In genomic region chr18:54151376-54151775, GRCh38 we compare ENCODE assay signal across 18 cellular contexts.
DNase-seq lines count a peak whose midpoint lies in the region; ATAC-seq, FAIRE-seq and TF ChIP-seq lines count a peak whose summit lies in the region.
"Had no signal": no experiment of that assay in that cellular context is flagged by ENCODE, and none has a peak within 500 bp of the region (broad histone marks: within the 10 kb centered on the region; RNA-seq: fewer than 3 reads in every experiment).

No MANE protein-coding gene starts in this region.

- no peak overlapping the region for H3K4me3 Mint-ChIP-seq in activated T-cell treated with anti-CD3 and anti-CD28 coated beads, Interleukin-2, amount 50 U/mL, for 24 hours
- peak overlapping the region; percentile 55 for H3K4me3 Mint-ChIP-seq in astrocyte (ENCODE audit: unreplicated experiment)
- H3K4me3 Mint-ChIP-seq in nephron, result no peak overlapping the region

- H3K27me3 ChIP-seq in astrocyte (ENCODE audit: insufficient read depth, low read length) (no peaks in the 10 kb centered on the region), thyroid gland (no peaks in the 10 kb centered on the region)
- H3K27me3 ChIP-seq: SJSA1 had no signal

- TF ChIP-seq POLR2A in thyroid gland (IDR thresholded peaks at IDR 0.05), result no peak

- no peak for ATAC-seq in left colon
- ATAC-seq: HCT116 had no signal

- no peaks in the 10 kb centered on the region for H4K20me1 ChIP-seq in astrocyte (ENCODE audit: insufficient read depth, low read length)

- no peak overlapping the region for H2AFZ ChIP-seq in astrocyte (ENCODE audit: low read depth, low read length)

- peaks cover 3% of the 10 kb centered on the region for H3K79me2 ChIP-seq in astrocyte (ENCODE audit: insufficient read depth, low read length)

- peaks cover 2% of the 10 kb centered on the region for H3K9me3 Mint-ChIP-seq in activated T-cell treated with anti-CD3 and anti-CD28 coated beads, Interleukin-2, amount 50 U/mL, for 24 hours
- H3K9me3 Mint-ChIP-seq in astrocyte (ENCODE audit: unreplicated experiment) (no peaks in the 10 kb centered on the region), nephron (no peaks in the 10 kb centered on the region)

- no peak overlapping the region for H3K4me2 ChIP-seq in astrocyte (ENCODE audit: low read length)

- peak overlapping the region; percentile 65 for H3K27ac Mint-ChIP-seq in activated T-cell treated with anti-CD3 and anti-CD28 coated beads, Interleukin-2, amount 50 U/mL, for 24 hours
- H3K27ac Mint-ChIP-seq in astrocyte (ENCODE audit: unreplicated experiment), result peak overlapping the region; percentile 43
- peak overlapping the region in 2 of 3 experiments; percentile 74 to 88 for H3K27ac Mint-ChIP-seq in nephron

- no peaks in the 10 kb centered on the region for H3K27me3 Mint-ChIP-seq in activated T-cell treated with anti-CD3 and anti-CD28 coated beads, Interleukin-2, amount 50 U/mL, for 24 hours
- H3K27me3 Mint-ChIP-seq in astrocyte (ENCODE audit: low read depth, unreplicated experiment), result no peaks in the 10 kb centered on the region
- H3K27me3 Mint-ChIP-seq in nephron (ENCODE audit: low read depth), result peaks cover 3% of the 10 kb centered on the region

- peaks cover 57% of the 10 kb centered on the region for H3K4me1 Mint-ChIP-seq in activated T-cell treated with anti-CD3 and anti-CD28 coated beads, Interleukin-2, amount 50 U/mL, for 24 hours (ENCODE audit: low read depth)
- H3K4me1 Mint-ChIP-seq in astrocyte (ENCODE audit: low read depth, unreplicated experiment), result peaks cover 42% of the 10 kb centered on the region
- peaks cover 7% of the 10 kb centered on the region for H3K4me1 Mint-ChIP-seq in nephron

- H3K36me3 ChIP-seq in astrocyte (ENCODE audit: insufficient read depth, low read length) (peaks cover 12% of the 10 kb centered on the region), thyroid gland (peaks cover 5 to 25% of the 10 kb centered on the region in 2 donors)

- H3K36me3 Mint-ChIP-seq in activated T-cell treated with anti-CD3 and anti-CD28 coated beads, Interleukin-2, amount 50 U/mL, for 24 hours (ENCODE audit: low read depth), result peaks cover 66% of the 10 kb centered on the region
- H3K36me3 Mint-ChIP-seq in astrocyte (ENCODE audit: low read depth, unreplicated experiment) (peaks cover 10% of the 10 kb centered on the region), nephron (ENCODE audit: low read depth) (peaks cover 41% of the 10 kb centered on the region)

- no peak overlapping the region for H3K9ac ChIP-seq in astrocyte (ENCODE audit: low read length)

- H3K4me3 ChIP-seq in astrocyte (ENCODE audit: insufficient read depth, low read depth, low read length) (no peak overlapping the region), thyroid gland (replicated peaks in 1 of 3) (no peak overlapping the region)
- H3K4me3 ChIP-seq: SJSA1 had no signal

- intact Hi-C loops in thyroid gland (cut with DNase I) (no loop called here), left colon (cut with DNase I, micrococcal nuclease) (no loop called here)

- peaks cover 22% of the 10 kb centered on the region for H3K4me1 ChIP-seq in astrocyte (ENCODE audit: insufficient read depth, low read length)
- peaks cover 0 to 7% of the 10 kb centered on the region in 2 donors for H3K4me1 ChIP-seq in thyroid gland

- DNase-seq in activated T-cell treated with anti-CD3 and anti-CD28 coated beads, Interleukin-2, amount 50 U/mL, for 24 hours, result no peak
- DNase-seq in activated T-cell treated with anti-CD3 and anti-CD28 coated beads, Interleukin-2, amount 50 U/mL, for 1 hour, result no peak
- DNase-seq in M059J (ENCODE audit: low read depth) (peak; percentile 16), astrocyte (ENCODE audit: low read depth) (no peak), thyroid gland (no peak), SKM-1 treated with dmso at 0.1 percent for 144 hours (lab: John Stamatoyannopoulos, UW; ENCODE audit: unreplicated experiment) (no peak), left colon (no peak)
- DNase-seq: DMS79, Karpas-422, NCI-H1417, NCI-H2029 treated with DMSO at 0.1 percent for 48 hours, NCI-H2227 treated with DMSO at 0.1 percent for 48 hours, NCI-H524 treated with DMSO at 0.1 percent for 48 hours had no signal

- H3K9me3 ChIP-seq in astrocyte (ENCODE audit: insufficient read depth, low read depth, low read length) (no peaks in the 10 kb centered on the region), thyroid gland (no peaks in the 10 kb centered on the region)
- H3K9me3 ChIP-seq: SJSA1 had no signal

- 81 to 82% methylated on average over 3 of the region's 3 CpGs for WGBS in thyroid gland, 2 donors

- no peak overlapping the region for H3K27ac ChIP-seq in astrocyte (ENCODE audit: low read depth, low read length)
- H3K27ac ChIP-seq in thyroid gland, result no peak overlapping the region
- H3K27ac ChIP-seq: RWPE1 had no signal

- FAIRE-seq in astrocyte (lab: Jason Lieb, UNC), result no peak
- FAIRE-seq: GM12891 had no signal

- TF ChIP-seq CTCF in astrocyte (IDR thresholded peaks at IDR 0.05; ENCODE audit: insufficient read depth, low read depth, low read length) (no peak), nephron (IDR thresholded peaks at IDR 0.05; ENCODE audit: unreplicated experiment in 3 of 3) (no peak), thyroid gland (IDR thresholded peaks at IDR 0.05) (no peak)
